ENCODE assay signal across 1 cellular context in the genomic region with DNA sequence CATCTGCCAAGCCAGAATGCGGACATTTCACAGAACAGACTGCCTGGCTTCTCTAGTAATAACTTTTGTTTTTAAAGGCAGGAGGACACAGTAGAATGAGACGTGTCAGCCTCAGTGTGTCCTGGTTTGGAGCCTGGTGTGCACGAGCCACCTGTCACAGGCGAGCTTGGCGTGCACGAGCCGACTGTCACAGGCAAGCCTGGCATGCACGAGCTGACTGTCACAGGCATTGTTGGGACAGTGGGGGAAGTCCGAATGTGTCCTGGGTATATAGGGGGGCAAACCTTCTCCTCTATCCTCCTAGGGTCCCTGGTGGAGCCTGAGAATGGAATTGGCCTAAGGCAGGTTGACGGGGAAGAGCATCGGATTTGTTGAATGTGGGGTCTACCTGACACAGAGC.
TF ChIP-seq lines count a peak whose summit lies in the region.

No MANE protein-coding gene starts in this region.

TF ChIP-seq in IMR-90, 13 proteins besides CTCF, POLR2A, EP300 and RAD21 (continued from another document):
- no peak for TF ChIP-seq FOS (IDR thresholded peaks at IDR 0.05; ENCODE audit: low read depth, low read length)
